14 cellular contexts compared by ENCODE assay signal in the genomic region with DNA sequence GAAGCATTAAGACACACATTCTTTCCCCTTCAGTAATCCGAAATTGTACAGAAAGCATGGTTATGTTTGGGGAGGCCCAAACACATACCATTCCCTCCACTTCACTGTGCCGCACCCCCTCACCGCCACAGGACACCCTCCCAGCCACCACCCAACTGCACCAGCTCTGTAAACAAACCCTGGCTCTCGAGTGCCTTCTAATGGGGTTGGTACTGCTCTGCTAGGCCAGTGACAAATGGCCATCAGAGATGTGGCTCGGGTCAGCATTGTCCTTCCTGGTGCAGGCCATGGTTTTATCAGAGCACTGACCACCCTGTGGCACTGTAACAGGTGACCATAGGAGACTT. TPM values are rescaled to one million over a fixed set of nuclear protein-coding genes. Genes with fewer than 3 reads are reported as not detected.
DNase-seq lines count a peak whose midpoint lies in the region; ATAC-seq and TF ChIP-seq lines count a peak whose summit lies in the region.
"Had no signal": no experiment of that assay in that cellular context is flagged by ENCODE, and none has a peak within 500 bp of the region (broad histone marks: within the 10 kb centered on the region; RNA-seq: fewer than 3 reads in every experiment).

No MANE protein-coding gene starts in this region.

- no peaks in the 10 kb centered on the region for H4K20me1 ChIP-seq in GM23338 (replicated peaks; ENCODE audit: insufficient read depth)

- H3K4me1 ChIP-seq in GM23338 (ENCODE audit: insufficient read depth) (peaks cover 4% of the 10 kb centered on the region; the same call in 1 of the 2 replicates), stomach (peaks cover 13 to 28% (median 24%) of the 10 kb centered on the region in 4 donors)

- 0 out of 2 replicates have a peak overlapping the region, but pooled peaks have one; percentile 51 for H3K4me2 ChIP-seq in GM23338

- no peak overlapping the region for H2AFZ ChIP-seq in GM23338

- H3K9me3 ChIP-seq in stomach, result no peaks in the 10 kb centered on the region
- H3K9me3 ChIP-seq: pancreas had no signal

- intact Hi-C loops in stomach (cut with DNase I; ENCODE audit: low total_unique reads), result loop anchor here (5.0 kb wide), 1 partner anchor 48 kb away; no protein-coding TSS in a partner anchor

- no peaks in the 10 kb centered on the region for H3F3A ChIP-seq in GM23338 (replicated peaks; ENCODE audit: low read depth)

- H3K9me2 ChIP-seq in GM23338 (ENCODE audit: insufficient read depth), result no peaks in the 10 kb centered on the region

- CTCF ChIA-PET in RWPE1 (lab: Yijun Ruan, JAX), result interaction anchor here (0.7 to 2.5 kb wide), 8 partner anchors 13 to 191 kb away, joined by 4 to 21 read pairs (median 6); a partner anchor contains a TSS

- DNase-seq in GM23338 (ENCODE audit: low spot score) (no peak), RWPE1 (ENCODE audit: low spot score) (no peak), epithelial cell of esophagus (ENCODE audit: low read depth) (no peak), stomach (no peak), coronary artery (ENCODE audit: low spot score) (no peak), cerebellar cortex (ENCODE audit: low spot score) (no peak)
- DNase-seq: KG1 had no signal

- ATAC-seq in GM23338, result peak; percentile 26
- ATAC-seq in GM19351 (IDR thresholded peaks at IDR 0.05; ENCODE audit: unreplicated experiment), result no peak

- no peak for TF ChIP-seq EP300 in stomach (IDR thresholded peaks at IDR 0.05)

- 0 out of 4 replicates have a peak, but pooled peaks of 1 of the 2 experiments have one; percentile 5 for TF ChIP-seq CTCF in GM23338 (conservative IDR thresholded peaks at IDR 0.05; ENCODE audit: low read depth in 2 of 2)
- TF ChIP-seq CTCF in RWPE1 (conservative IDR thresholded peaks at IDR 0.05; ENCODE audit: low read depth), result no peak
- peak; percentile 6 for TF ChIP-seq CTCF in epithelial cell of esophagus (IDR thresholded peaks at IDR 0.05; ENCODE audit: insufficient read depth, low read depth, low read length, missing control alignments)
- TF ChIP-seq CTCF in stomach (IDR thresholded peaks at IDR 0.05), result no peak
- TF ChIP-seq CTCF in coronary artery (IDR thresholded peaks at IDR 0.05), result no peak

- H3K79me2 ChIP-seq in GM23338 (replicated peaks; ENCODE audit: insufficient read depth), result no peaks in the 10 kb centered on the region

- H3K27me3 ChIP-seq in GM23338 (ENCODE audit: insufficient read depth) (no peaks in the 10 kb centered on the region), stomach (no peaks in the 10 kb centered on the region)
- H3K27me3 ChIP-seq: pancreas had no signal

- no peak overlapping the region for H3K4me3 ChIP-seq in GM23338
- no peak overlapping the region for H3K4me3 ChIP-seq in epithelial cell of esophagus (ENCODE audit: low read length)
- H3K4me3 ChIP-seq in stomach, result no peak overlapping the region
- no peak overlapping the region for H3K4me3 ChIP-seq in coronary artery
- H3K4me3 ChIP-seq: pancreas, SK-N-MC had no signal

- no peak overlapping the region for H3K4me3 Mint-ChIP-seq in GM23338
- H3K4me3 Mint-ChIP-seq: activated CD4-positive, alpha-beta T cell treated with anti-CD3 and anti-CD28 coated beads, Interleukin-2, amount 10 ng/mL, durations not matched to agents 24 days and 14 days; activated T-cell treated with anti-CD3 and anti-CD28 coated beads, Interleukin-2, amount 50 U/mL, for 72 hours; natural killer cell; T-helper 17 cell had no signal

- H3K36me3 ChIP-seq in GM23338 (ENCODE audit: insufficient read depth) (no peaks in the 10 kb centered on the region), stomach (peaks cover 0 to 41% (median 26%) of the 10 kb centered on the region in 4 donors)
- H3K36me3 ChIP-seq: pancreas had no signal

- peaks cover 12% of the 10 kb centered on the region for H3K4me1 Mint-ChIP-seq in GM23338

- H3K9me3 Mint-ChIP-seq in GM23338, result no peaks in the 10 kb centered on the region
- H3K9me3 Mint-ChIP-seq: activated CD4-positive, alpha-beta T cell treated with anti-CD3 and anti-CD28 coated beads, Interleukin-2, amount 10 ng/mL, durations not matched to agents 24 days and 14 days; activated T-cell treated with anti-CD3 and anti-CD28 coated beads, Interleukin-2, amount 50 U/mL, for 72 hours; natural killer cell had no signal

- H3K36me3 Mint-ChIP-seq in GM23338 (ENCODE audit: low read depth), result no peaks in the 10 kb centered on the region
- H3K36me3 Mint-ChIP-seq: natural killer cell had no signal

- POLR2A ChIA-PET in RWPE1 (lab: Yijun Ruan, JAX; ENCODE audit: low non-redundant PET), result no interaction called here

- H3K27ac ChIP-seq in GM23338 (ENCODE audit: low read depth) (no peak overlapping the region), RWPE1 (peak overlapping the region; percentile 60), stomach (peak overlapping the region in 3 of 5 donors; percentile 43 to 67 (median 67)), coronary artery (no peak overlapping the region)
- H3K27ac ChIP-seq: pancreas, SK-N-MC had no signal

- no peak for TF ChIP-seq POLR2A in stomach (IDR thresholded peaks at IDR 0.05)

- H3K27me3 Mint-ChIP-seq in GM23338 (ENCODE audit: insufficient read depth, low read depth, poor library complexity), result peaks cover 7% of the 10 kb centered on the region
- H3K27me3 Mint-ChIP-seq: activated CD4-positive, alpha-beta T cell treated with anti-CD3 and anti-CD28 coated beads, Interleukin-2, amount 10 ng/mL, durations not matched to agents 24 days and 14 days; T-helper 17 cell had no signal

- no peak overlapping the region for H3K27ac Mint-ChIP-seq in GM23338
- H3K27ac Mint-ChIP-seq: activated CD4-positive, alpha-beta T cell treated with anti-CD3 and anti-CD28 coated beads, Interleukin-2, amount 10 ng/mL, durations not matched to agents 24 days and 14 days; activated T-cell treated with anti-CD3 and anti-CD28 coated beads, Interleukin-2, amount 50 U/mL, for 72 hours; natural killer cell; T-helper 17 cell had no signal

- 31 to 63% (median 49%) methylated on average over 5 of the region's 5 CpGs for WGBS in stomach, 5 donors

TF ChIP-seq in GM23338, 12 proteins besides CTCF, POLR2A, EP300 and RAD21 (continues in another document):
- no peak for TF ChIP-seq EZH2 (IDR thresholded peaks at IDR 0.05; ENCODE audit: low read depth, unreplicated experiment)
- TF ChIP-seq CREB1 (CRISPR knock-in tag; IDR thresholded peaks at IDR 0.05; ENCODE audit: low read depth), result no peak
- TF ChIP-seq NANOG (IDR thresholded peaks at IDR 0.05; ENCODE audit: borderline replicate concordance), result no peak
- TF ChIP-seq STAT1 (IDR thresholded peaks at IDR 0.05; ENCODE audit: unreplicated experiment), result no peak

RNA-seq across cellular contexts. Expression of a gene that starts 23.9 kb away (rescaled TPM):
- total RNA-seq in GM23338 (2014; rRNA removed; shearing (Covaris generic)), result 77.7 and 85.3 TPM in 2 replicates
- polyA plus RNA-seq in GM23338 (2016; fragmentation: Nextera tagmentation; extraction: Ambion mirVana), result 39.6 and 43.7 TPM in 2 replicates
- 100 to 1,000 TPM in 3 of 5 donors, 10 to 100 TPM in 2; 18.9 to 207 (median 126) TPM for total RNA-seq in stomach
- 10 to 100 TPM; 13.1 to 64.5 (median 17.2) TPM for polyA plus RNA-seq in stomach

Comparison
In these comparisons a context has a peak if more than half of its experiments do, and no peak if none do; other contexts are left out.
1. H3K27ac ChIP-seq: peak in RWPE1 (single experiment) and stomach (3 of 5); none in GM23338 (single experiment) and coronary artery (0 of 2).